Comparison of ENCODE assay signal across 8 cellular contexts in the genomic region with DNA sequence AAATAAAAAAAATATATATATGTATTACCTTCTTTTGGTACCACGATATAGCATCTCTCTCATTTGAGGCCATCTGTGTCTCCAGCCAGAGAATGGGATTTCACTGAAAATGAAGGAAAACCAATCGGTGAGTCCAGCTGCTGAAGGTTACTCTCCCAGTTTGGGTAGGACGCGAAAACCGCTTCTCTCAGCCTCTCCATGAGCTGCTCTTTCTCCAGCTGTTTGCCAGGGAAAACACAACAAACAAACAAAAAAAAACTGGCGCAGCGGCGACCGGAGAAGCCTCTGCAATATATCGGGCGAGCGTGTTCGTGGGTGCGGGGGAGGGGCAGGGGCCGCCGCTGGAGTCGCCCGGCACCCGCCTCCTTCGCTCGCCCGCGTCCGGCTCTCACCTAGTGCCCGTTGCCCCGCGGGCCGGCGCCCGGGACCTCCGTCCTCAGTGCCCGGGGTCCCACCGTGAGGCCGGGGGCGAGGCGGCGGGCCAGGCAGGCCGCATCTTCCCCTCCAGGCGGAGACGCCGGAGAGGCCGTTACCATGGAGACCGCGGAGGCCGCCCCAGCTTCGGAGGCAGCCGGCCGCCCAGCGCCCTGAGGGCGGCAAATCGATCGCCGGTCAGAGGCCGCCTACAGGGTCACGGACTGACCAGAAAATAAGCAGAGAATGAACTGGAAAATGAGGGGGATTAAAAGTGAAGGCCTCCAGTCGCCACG. TPM values are rescaled to one million over a fixed set of nuclear protein-coding genes. Genes with fewer than 3 reads are reported as not detected.
DNase-seq lines count a peak whose midpoint lies in the region; ATAC-seq and TF ChIP-seq lines count a peak whose summit lies in the region.

No MANE protein-coding gene starts in this region.

- DNase-seq in AG20443 (ENCODE audit: low spot score) (peak; percentile 83), NCI-H69 (lab: John Stamatoyannopoulos, UW) (peak; percentile 75), endothelial cell (ENCODE audit: low spot score) (peak; percentile 73), mesenteric fat pad (ENCODE audit: low spot score) (peak; percentile 92)
- DNase-seq in activated CD8-positive, alpha-beta memory T cell treated with anti-CD3 and anti-CD28 coated beads, Interleukin-2, amount 10 ng/mL, durations not matched to agents 7 days and 5 days, result peak; percentile 81
- peak; percentile 48 to 50 for DNase-seq in stimulated activated CD8-positive, alpha-beta memory T cell treated with anti-CD3 and anti-CD28 coated beads, Interleukin-2, amount 100 ng/mL, for 48 hours (ENCODE audit: low read depth in 2 of 2)

- peaks cover 29% of the 10 kb centered on the region for H3K36me3 Mint-ChIP-seq in activated CD8-positive, alpha-beta memory T cell treated with anti-CD3 and anti-CD28 coated beads, Interleukin-2, amount 10 ng/mL, durations not matched to agents 7 days and 5 days
- no peaks in the 10 kb centered on the region for H3K36me3 Mint-ChIP-seq in endothelial cell (ENCODE audit: low read depth, unreplicated experiment)

- CTCF ChIA-PET in activated CD8-positive, alpha-beta memory T cell treated with anti-CD3 and anti-CD28 coated beads, Interleukin-2, amount 10 ng/mL, durations not matched to agents 7 days and 5 days (lab: Charles Lee), result interaction anchor here (0.8 to 2.2 kb wide), 14 partner anchors 9 to 171 kb away, joined by 3 to 11 read pairs (median 4); a partner anchor contains a TSS

- ATAC-seq in GM18868 (IDR thresholded peaks at IDR 0.05; ENCODE audit: unreplicated experiment) (peak; percentile 53), HG03097 (IDR thresholded peaks at IDR 0.05; ENCODE audit: low FRiP score, unreplicated experiment) (peak; percentile 55)
- peak; percentile 71 for ATAC-seq in activated CD8-positive, alpha-beta memory T cell treated with anti-CD3 and anti-CD28 coated beads, Interleukin-2, amount 10 ng/mL, durations not matched to agents 7 days and 5 days

- H3K4me1 Mint-ChIP-seq in activated CD8-positive, alpha-beta memory T cell treated with anti-CD3 and anti-CD28 coated beads, Interleukin-2, amount 10 ng/mL, durations not matched to agents 7 days and 5 days, result peaks cover 36% of the 10 kb centered on the region
- peaks cover 15% of the 10 kb centered on the region for H3K4me1 Mint-ChIP-seq in endothelial cell (ENCODE audit: unreplicated experiment)

- H3K4me3 Mint-ChIP-seq in activated CD8-positive, alpha-beta memory T cell treated with anti-CD3 and anti-CD28 coated beads, Interleukin-2, amount 10 ng/mL, durations not matched to agents 7 days and 5 days, result peak overlapping the region; percentile 89
- H3K4me3 Mint-ChIP-seq in endothelial cell (ENCODE audit: unreplicated experiment), result peak overlapping the region; percentile 96

- H3K27me3 Mint-ChIP-seq in activated CD8-positive, alpha-beta memory T cell treated with anti-CD3 and anti-CD28 coated beads, Interleukin-2, amount 10 ng/mL, durations not matched to agents 7 days and 5 days, result no peaks in the 10 kb centered on the region
- peaks cover 7% of the 10 kb centered on the region for H3K27me3 Mint-ChIP-seq in endothelial cell (ENCODE audit: unreplicated experiment)

- no peaks in the 10 kb centered on the region for H3K9me3 Mint-ChIP-seq in activated CD8-positive, alpha-beta memory T cell treated with anti-CD3 and anti-CD28 coated beads, Interleukin-2, amount 10 ng/mL, durations not matched to agents 7 days and 5 days (ENCODE audit: low read depth)
- no peaks in the 10 kb centered on the region for H3K9me3 Mint-ChIP-seq in endothelial cell (ENCODE audit: unreplicated experiment)

- peak overlapping the region; percentile 93 for H3K27ac Mint-ChIP-seq in activated CD8-positive, alpha-beta memory T cell treated with anti-CD3 and anti-CD28 coated beads, Interleukin-2, amount 10 ng/mL, durations not matched to agents 7 days and 5 days
- H3K27ac Mint-ChIP-seq in endothelial cell (ENCODE audit: unreplicated experiment), result peak overlapping the region; percentile 96

- TF ChIP-seq CTCF in endothelial cell (IDR thresholded peaks at IDR 0.05; ENCODE audit: unreplicated experiment), result no peak

RNA-seq across cellular contexts. Expression of a gene that starts 0.5 kb away (rescaled TPM):
- total RNA-seq in activated CD8-positive, alpha-beta memory T cell treated with anti-CD3 and anti-CD28 coated beads, Interleukin-2, amount 10 ng/mL, durations not matched to agents 7 days and 5 days, result 10 to 100 TPM; 27.8 to 30.4 TPM
- total RNA-seq in endothelial cell (ENCODE audit: unreplicated experiment) (35.4 TPM), mesenteric fat pad (14.7 TPM)

RNA-seq across cellular contexts. Expression of a gene that starts 53.5 kb away (rescaled TPM):
- 10 to 100 TPM; 23.7 to 24.9 TPM for total RNA-seq in activated CD8-positive, alpha-beta memory T cell treated with anti-CD3 and anti-CD28 coated beads, Interleukin-2, amount 10 ng/mL, durations not matched to agents 7 days and 5 days
- total RNA-seq in endothelial cell (ENCODE audit: unreplicated experiment) (15.0 TPM), mesenteric fat pad (14.5 TPM)

Comparison
In these comparisons a context has a peak if more than half of its experiments do, and no peak if none do; other contexts are left out.
1. Peak in every context shown above with its lines: DNase-seq and ATAC-seq.